ENCODE assay signal across 1 cellular context in the genomic region with DNA sequence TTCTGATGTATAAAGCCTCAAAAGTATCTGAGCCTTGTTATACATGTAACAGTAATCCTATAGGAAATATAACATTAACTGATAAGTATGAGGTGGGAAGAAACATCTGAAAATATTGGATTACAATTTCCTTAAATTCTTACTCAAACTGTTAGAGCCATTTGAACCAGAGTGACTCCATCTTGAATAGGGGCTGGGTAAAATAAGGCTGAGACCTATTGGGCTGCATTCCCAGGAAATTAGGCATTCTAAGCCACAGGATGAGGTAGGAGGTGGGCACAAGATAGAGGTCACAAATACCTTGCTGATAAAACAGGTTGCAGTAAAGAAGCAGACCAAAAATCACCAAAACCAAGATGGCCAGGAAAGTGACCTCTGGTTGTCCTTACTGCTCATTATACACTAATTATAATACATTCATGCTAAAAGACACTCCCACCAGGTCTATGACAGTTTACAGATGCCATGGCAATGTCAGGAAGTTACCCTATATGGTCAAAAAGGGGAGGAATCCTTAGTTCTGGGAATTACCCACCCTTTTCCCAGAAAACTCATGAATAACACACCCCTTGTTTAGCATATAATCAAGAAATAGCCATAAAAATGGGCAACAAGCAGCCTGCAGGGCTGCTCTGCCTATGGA.
A peak's percentile ranks its signal among the peaks of the same experiment; 100 is the strongest.
TF ChIP-seq lines count a peak whose summit lies in the region.

No MANE protein-coding gene starts in this region.

TF ChIP-seq in K562, 482 proteins besides CTCF, POLR2A, EP300 and RAD21 (continued from another document and continues in another):
- peak; percentile 87 for TF ChIP-seq ZNF445 (CRISPR knock-in tag; IDR thresholded peaks at IDR 0.05; ENCODE audit: low read depth)
- TF ChIP-seq IFI16 (CRISPR knock-in tag; IDR thresholded peaks at IDR 0.05), result no peak
- TF ChIP-seq MEIS2 (IDR thresholded peaks at IDR 0.05; ENCODE audit: partially characterized antibody), result no peak
- peak; percentile 88; the same call in 1 of the 2 replicates for TF ChIP-seq ZNF76 (CRISPR knock-in tag; IDR thresholded peaks at IDR 0.05; ENCODE audit: borderline replicate concordance)
- TF ChIP-seq, protein P1, sequence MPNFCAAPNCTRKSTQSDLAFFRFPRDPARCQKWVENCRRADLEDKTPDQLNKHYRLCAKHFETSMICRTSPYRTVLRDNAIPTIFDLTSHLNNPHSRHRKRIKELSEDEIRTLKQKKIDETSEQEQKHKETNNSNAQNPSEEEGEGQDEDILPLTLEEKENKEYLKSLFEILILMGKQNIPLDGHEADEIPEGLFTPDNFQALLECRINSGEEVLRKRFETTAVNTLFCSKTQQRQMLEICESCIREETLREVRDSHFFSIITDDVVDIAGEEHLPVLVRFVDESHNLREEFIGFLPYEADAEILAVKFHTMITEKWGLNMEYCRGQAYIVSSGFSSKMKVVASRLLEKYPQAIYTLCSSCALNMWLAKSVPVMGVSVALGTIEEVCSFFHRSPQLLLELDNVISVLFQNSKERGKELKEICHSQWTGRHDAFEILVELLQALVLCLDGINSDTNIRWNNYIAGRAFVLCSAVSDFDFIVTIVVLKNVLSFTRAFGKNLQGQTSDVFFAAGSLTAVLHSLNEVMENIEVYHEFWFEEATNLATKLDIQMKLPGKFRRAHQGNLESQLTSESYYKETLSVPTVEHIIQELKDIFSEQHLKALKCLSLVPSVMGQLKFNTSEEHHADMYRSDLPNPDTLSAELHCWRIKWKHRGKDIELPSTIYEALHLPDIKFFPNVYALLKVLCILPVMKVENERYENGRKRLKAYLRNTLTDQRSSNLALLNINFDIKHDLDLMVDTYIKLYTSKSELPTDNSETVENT (CRISPR knock-in tag; IDR thresholded peaks at IDR 0.05), result no peak
- peak; percentile 18; the same call in 1 of the 2 replicates for TF ChIP-seq NR2C1 (IDR thresholded peaks at IDR 0.05)
- TF ChIP-seq NR2C1 (tag; IDR thresholded peaks at IDR 0.05), result peak; percentile 95
- TF ChIP-seq SP1 (CRISPR knock-in tag; IDR thresholded peaks at IDR 0.05), result no peak
- no peak for TF ChIP-seq HNRNPUL1 (IDR thresholded peaks at IDR 0.05; ENCODE audit: low read length)
- TF ChIP-seq TEAD2 (tag; IDR thresholded peaks at IDR 0.05), result peak; percentile 89
- TF ChIP-seq MYNN (IDR thresholded peaks at IDR 0.05), result no peak
- no peak for TF ChIP-seq MYNN (CRISPR knock-in tag; IDR thresholded peaks at IDR 0.05)
- TF ChIP-seq, protein P2, sequence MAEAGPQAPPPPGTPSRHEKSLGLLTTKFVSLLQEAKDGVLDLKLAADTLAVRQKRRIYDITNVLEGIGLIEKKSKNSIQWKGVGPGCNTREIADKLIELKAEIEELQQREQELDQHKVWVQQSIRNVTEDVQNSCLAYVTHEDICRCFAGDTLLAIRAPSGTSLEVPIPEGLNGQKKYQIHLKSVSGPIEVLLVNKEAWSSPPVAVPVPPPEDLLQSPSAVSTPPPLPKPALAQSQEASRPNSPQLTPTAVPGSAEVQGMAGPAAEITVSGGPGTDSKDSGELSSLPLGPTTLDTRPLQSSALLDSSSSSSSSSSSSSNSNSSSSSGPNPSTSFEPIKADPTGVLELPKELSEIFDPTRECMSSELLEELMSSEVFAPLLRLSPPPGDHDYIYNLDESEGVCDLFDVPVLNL (CRISPR knock-in tag; IDR thresholded peaks at IDR 0.05; ENCODE audit: low read depth), result no peak
- TF ChIP-seq SRSF7 (optimal IDR thresholded peaks at IDR 0.05; ENCODE audit: low read depth, low read length), result no peak
- no peak for TF ChIP-seq HDAC2 (IDR thresholded peaks at IDR 0.05)
- peak; percentile 77 for TF ChIP-seq NUFIP1 (IDR thresholded peaks at IDR 0.05; ENCODE audit: partially characterized antibody)
- TF ChIP-seq, protein P3, sequence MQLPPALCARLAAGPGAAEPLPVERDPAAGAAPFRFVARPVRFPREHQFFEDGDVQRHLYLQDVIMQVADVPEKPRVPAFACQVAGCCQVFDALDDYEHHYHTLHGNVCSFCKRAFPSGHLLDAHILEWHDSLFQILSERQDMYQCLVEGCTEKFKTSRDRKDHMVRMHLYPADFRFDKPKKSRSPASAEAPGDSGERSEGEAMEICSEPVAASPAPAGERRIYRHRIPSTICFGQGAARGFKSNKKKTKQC (CRISPR knock-in tag; IDR thresholded peaks at IDR 0.05), result no peak
- TF ChIP-seq, protein P4, sequence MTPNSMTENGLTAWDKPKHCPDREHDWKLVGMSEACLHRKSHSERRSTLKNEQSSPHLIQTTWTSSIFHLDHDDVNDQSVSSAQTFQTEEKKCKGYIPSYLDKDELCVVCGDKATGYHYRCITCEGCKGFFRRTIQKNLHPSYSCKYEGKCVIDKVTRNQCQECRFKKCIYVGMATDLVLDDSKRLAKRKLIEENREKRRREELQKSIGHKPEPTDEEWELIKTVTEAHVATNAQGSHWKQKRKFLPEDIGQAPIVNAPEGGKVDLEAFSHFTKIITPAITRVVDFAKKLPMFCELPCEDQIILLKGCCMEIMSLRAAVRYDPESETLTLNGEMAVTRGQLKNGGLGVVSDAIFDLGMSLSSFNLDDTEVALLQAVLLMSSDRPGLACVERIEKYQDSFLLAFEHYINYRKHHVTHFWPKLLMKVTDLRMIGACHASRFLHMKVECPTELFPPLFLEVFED (CRISPR knock-in tag; conservative IDR thresholded peaks at IDR 0.05), result peak; percentile 96
- TF ChIP-seq ZNF253 (CRISPR knock-in tag; conservative IDR thresholded peaks at IDR 0.05), result 0 out of 2 replicates have a peak, but pooled peaks have one; percentile 45
- no peak for TF ChIP-seq RBM25 (IDR thresholded peaks at IDR 0.05; ENCODE audit: low read depth, low read length, severe bottlenecking)
- no peak for TF ChIP-seq BRCA1 (IDR thresholded peaks at IDR 0.05)
- no peak for TF ChIP-seq BRCA1 (CRISPR knock-in tag; IDR thresholded peaks at IDR 0.05)
- TF ChIP-seq, protein P5, sequence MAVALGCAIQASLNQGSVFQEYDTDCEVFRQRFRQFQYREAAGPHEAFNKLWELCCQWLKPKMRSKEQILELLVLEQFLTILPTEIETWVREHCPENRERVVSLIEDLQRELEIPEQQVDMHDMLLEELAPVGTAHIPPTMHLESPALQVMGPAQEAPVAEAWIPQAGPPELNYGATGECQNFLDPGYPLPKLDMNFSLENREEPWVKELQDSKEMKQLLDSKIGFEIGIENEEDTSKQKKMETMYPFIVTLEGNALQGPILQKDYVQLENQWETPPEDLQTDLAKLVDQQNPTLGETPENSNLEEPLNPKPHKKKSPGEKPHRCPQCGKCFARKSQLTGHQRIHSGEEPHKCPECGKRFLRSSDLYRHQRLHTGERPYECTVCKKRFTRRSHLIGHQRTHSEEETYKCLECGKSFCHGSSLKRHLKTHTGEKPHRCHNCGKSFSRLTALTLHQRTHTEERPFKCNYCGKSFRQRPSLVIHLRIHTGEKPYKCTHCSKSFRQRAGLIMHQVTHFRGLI (CRISPR knock-in tag; IDR thresholded peaks at IDR 0.05), result peak; percentile 72; the same call in 1 of the 2 replicates
- peak; percentile 92 for TF ChIP-seq ZNF311 (CRISPR knock-in tag; IDR thresholded peaks at IDR 0.05)
- no peak for TF ChIP-seq LARP7 (IDR thresholded peaks at IDR 0.05)
- TF ChIP-seq, protein P6, sequence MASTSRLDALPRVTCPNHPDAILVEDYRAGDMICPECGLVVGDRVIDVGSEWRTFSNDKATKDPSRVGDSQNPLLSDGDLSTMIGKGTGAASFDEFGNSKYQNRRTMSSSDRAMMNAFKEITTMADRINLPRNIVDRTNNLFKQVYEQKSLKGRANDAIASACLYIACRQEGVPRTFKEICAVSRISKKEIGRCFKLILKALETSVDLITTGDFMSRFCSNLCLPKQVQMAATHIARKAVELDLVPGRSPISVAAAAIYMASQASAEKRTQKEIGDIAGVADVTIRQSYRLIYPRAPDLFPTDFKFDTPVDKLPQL (IDR thresholded peaks at IDR 0.05; ENCODE audit: extremely low read depth, insufficient read length), result no peak
- TF ChIP-seq ZNF224 (CRISPR knock-in tag; IDR thresholded peaks at IDR 0.05), result no peak
- TF ChIP-seq ARID2 (IDR thresholded peaks at IDR 0.05), result no peak
- TF ChIP-seq OTX1 (CRISPR knock-in tag; IDR thresholded peaks at IDR 0.05), result no peak
- peak; percentile 99 for TF ChIP-seq SMAD4 (CRISPR knock-in tag; conservative IDR thresholded peaks at IDR 0.05)
- peak; percentile 94 for TF ChIP-seq GTF2A2 (tag; IDR thresholded peaks at IDR 0.05)
- TF ChIP-seq ZNF146 (CRISPR knock-in tag; IDR thresholded peaks at IDR 0.05; ENCODE audit: unreplicated experiment), result no peak
- TF ChIP-seq, protein P7, sequence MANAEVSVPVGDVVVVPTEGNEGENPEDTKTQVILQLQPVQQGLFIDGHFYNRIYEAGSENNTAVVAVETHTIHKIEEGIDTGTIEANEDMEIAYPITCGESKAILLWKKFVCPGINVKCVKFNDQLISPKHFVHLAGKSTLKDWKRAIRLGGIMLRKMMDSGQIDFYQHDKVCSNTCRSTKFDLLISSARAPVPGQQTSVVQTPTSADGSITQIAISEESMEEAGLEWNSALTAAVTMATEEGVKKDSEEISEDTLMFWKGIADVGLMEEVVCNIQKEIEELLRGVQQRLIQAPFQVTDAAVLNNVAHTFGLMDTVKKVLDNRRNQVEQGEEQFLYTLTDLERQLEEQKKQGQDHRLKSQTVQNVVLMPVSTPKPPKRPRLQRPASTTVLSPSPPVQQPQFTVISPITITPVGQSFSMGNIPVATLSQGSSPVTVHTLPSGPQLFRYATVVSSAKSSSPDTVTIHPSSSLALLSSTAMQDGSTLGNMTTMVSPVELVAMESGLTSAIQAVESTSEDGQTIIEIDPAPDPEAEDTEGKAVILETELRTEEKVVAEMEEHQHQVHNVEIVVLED (CRISPR knock-in tag; IDR thresholded peaks at IDR 0.05), result 0 out of 2 replicates have a peak, but pooled peaks have one; percentile 37
- no peak for TF ChIP-seq TBP (optimal IDR thresholded peaks at IDR 0.05; ENCODE audit: low read depth, low read length)
- TF ChIP-seq SLC30A9 (CRISPR knock-in tag; IDR thresholded peaks at IDR 0.05), result no peak
- peak; percentile 76 for TF ChIP-seq NFE2L1 (tag; IDR thresholded peaks at IDR 0.05; ENCODE audit: borderline replicate concordance, low read depth)
- no peak for TF ChIP-seq HNRNPK (IDR thresholded peaks at IDR 0.05; ENCODE audit: low read depth, low read length, poor library complexity, severe bottlenecking)
- TF ChIP-seq, protein P8, sequence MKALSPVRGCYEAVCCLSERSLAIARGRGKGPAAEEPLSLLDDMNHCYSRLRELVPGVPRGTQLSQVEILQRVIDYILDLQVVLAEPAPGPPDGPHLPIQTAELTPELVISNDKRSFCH (CRISPR knock-in tag; IDR thresholded peaks at IDR 0.05), result peak; percentile 83
- TF ChIP-seq, protein P8 (tag; IDR thresholded peaks at IDR 0.05), result peak; percentile 97
- TF ChIP-seq, protein P9, sequence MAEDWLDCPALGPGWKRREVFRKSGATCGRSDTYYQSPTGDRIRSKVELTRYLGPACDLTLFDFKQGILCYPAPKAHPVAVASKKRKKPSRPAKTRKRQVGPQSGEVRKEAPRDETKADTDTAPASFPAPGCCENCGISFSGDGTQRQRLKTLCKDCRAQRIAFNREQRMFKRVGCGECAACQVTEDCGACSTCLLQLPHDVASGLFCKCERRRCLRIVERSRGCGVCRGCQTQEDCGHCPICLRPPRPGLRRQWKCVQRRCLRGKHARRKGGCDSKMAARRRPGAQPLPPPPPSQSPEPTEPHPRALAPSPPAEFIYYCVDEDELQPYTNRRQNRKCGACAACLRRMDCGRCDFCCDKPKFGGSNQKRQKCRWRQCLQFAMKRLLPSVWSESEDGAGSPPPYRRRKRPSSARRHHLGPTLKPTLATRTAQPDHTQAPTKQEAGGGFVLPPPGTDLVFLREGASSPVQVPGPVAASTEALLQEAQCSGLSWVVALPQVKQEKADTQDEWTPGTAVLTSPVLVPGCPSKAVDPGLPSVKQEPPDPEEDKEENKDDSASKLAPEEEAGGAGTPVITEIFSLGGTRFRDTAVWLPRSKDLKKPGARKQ (CRISPR knock-in tag; IDR thresholded peaks at IDR 0.05), result 0 out of 2 replicates have a peak, but pooled peaks have one; percentile 33
- TF ChIP-seq SETDB1 (IDR thresholded peaks at IDR 0.05; ENCODE audit: low read length), result no peak
- TF ChIP-seq SMAD3 (CRISPR knock-in tag; conservative IDR thresholded peaks at IDR 0.05), result peak; percentile 90
- no peak for TF ChIP-seq FOS (IDR thresholded peaks at IDR 0.05; ENCODE audit: extremely low read depth, insufficient read length)
- no peak for TF ChIP-seq FOXA1 (IDR thresholded peaks at IDR 0.05; ENCODE audit: borderline replicate concordance)
- peak; percentile 97 for TF ChIP-seq MECOM (CRISPR knock-in tag; IDR thresholded peaks at IDR 0.05)
- no peak for TF ChIP-seq HNRNPL (IDR thresholded peaks at IDR 0.05; ENCODE audit: low read depth, low read length)
- no peak for TF ChIP-seq HMGN3 (IDR thresholded peaks at IDR 0.05; ENCODE audit: borderline replicate concordance, extremely low read depth, insufficient read length, low read depth, low read length)
- 0 out of 2 replicates have a peak, but pooled peaks have one; percentile 71 for TF ChIP-seq ERF (CRISPR knock-in tag; IDR thresholded peaks at IDR 0.05)
- peak; percentile 69 for TF ChIP-seq RFX1 (IDR thresholded peaks at IDR 0.05)
- TF ChIP-seq PCBP2 (IDR thresholded peaks at IDR 0.05; ENCODE audit: low read depth, low read length, poor library complexity, severe bottlenecking), result no peak
